Comparison of ENCODE assay signal across 21 cellular contexts in genomic region chr22:43820671-43821305, GRCh38. TPM values are rescaled to one million over a fixed set of nuclear protein-coding genes. Genes with fewer than 3 reads are reported as not detected.
DNase-seq lines count a peak whose midpoint lies in the region; ATAC-seq and TF ChIP-seq lines count a peak whose summit lies in the region.
"Had no signal": no experiment of that assay in that cellular context is flagged by ENCODE, and none has a peak within 500 bp of the region (broad histone marks: within the 10 kb centered on the region; RNA-seq: fewer than 3 reads in every experiment).

No MANE protein-coding gene starts in this region.

- H3K27ac ChIP-seq in CD8-positive, alpha-beta memory T cell (ENCODE audit: low read depth, low read length), result no peak overlapping the region
- H3K27ac ChIP-seq: adrenal gland, heart left ventricle, psoas muscle, spleen had no signal

- H3K4me3 Mint-ChIP-seq in CD8-positive, alpha-beta memory T cell, result no peak overlapping the region
- H3K4me3 Mint-ChIP-seq: immature natural killer cell; T-helper 2 cell treated with Interferon-gamma antibody and Interleukin-4, amounts not matched to agents 5 μg/mL and 100 μg/mL, for 36 hours had no signal

- no peak overlapping the region for H3K27ac Mint-ChIP-seq in CD8-positive, alpha-beta memory T cell
- H3K27ac Mint-ChIP-seq: activated T-helper 2 cell treated with anti-CD3 and anti-CD28 coated beads, Interferon-gamma antibody, Interleukin-2, Interleukin-4, amounts not matched to agents 10 μg/mL and 5 μg/mL and 100 μg/mL, durations not matched to agents 14 hours and 24 hours and 36 hours; immature natural killer cell; naive B cell; T-helper 2 cell treated with Interferon-gamma antibody and Interleukin-4, amounts not matched to agents 5 μg/mL and 100 μg/mL, for 36 hours had no signal

- no peaks in the 10 kb centered on the region for H3K9me3 ChIP-seq in CD8-positive, alpha-beta memory T cell (ENCODE audit: low read length)
- H3K9me3 ChIP-seq: adrenal gland, heart left ventricle, psoas muscle, spleen had no signal

- peaks cover 0 to 2% (median 0%) of the 10 kb centered on the region in 3 donors for H3K36me3 Mint-ChIP-seq in CD8-positive, alpha-beta memory T cell
- H3K36me3 Mint-ChIP-seq: immature natural killer cell, naive B cell had no signal

- POLR2A ChIA-PET in CD8-positive, alpha-beta memory T cell (lab: Charles Lee), result no interaction called here

- no peaks in the 10 kb centered on the region for H3K4me1 ChIP-seq in CD8-positive, alpha-beta memory T cell (ENCODE audit: insufficient read depth, low read length)
- H3K4me1 ChIP-seq: adrenal gland, heart left ventricle, psoas muscle, spleen had no signal

- H3K27me3 ChIP-seq in CD8-positive, alpha-beta memory T cell (ENCODE audit: insufficient read depth, low read length, poor library complexity, severe bottlenecking), result no peaks in the 10 kb centered on the region
- H3K27me3 ChIP-seq: adrenal gland had no signal

- H3K4me3 ChIP-seq in CD8-positive, alpha-beta memory T cell (ENCODE audit: low read length), result no peak overlapping the region
- H3K4me3 ChIP-seq: adrenal gland, heart left ventricle, psoas muscle, spleen had no signal

- CTCF ChIA-PET in CD8-positive, alpha-beta memory T cell (lab: Charles Lee), result no interaction called here

- H3K9me3 Mint-ChIP-seq in CD8-positive, alpha-beta memory T cell, result no peaks in the 10 kb centered on the region
- H3K9me3 Mint-ChIP-seq: activated T-helper 2 cell treated with anti-CD3 and anti-CD28 coated beads, Interferon-gamma antibody, Interleukin-2, Interleukin-4, amounts not matched to agents 10 μg/mL and 5 μg/mL and 100 μg/mL, durations not matched to agents 14 hours and 24 hours and 36 hours; immature natural killer cell; naive B cell; T-helper 2 cell treated with Interferon-gamma antibody and Interleukin-4, amounts not matched to agents 5 μg/mL and 100 μg/mL, for 36 hours had no signal

- no peak for ATAC-seq in HG02973 (IDR thresholded peaks at IDR 0.05; ENCODE audit: unreplicated experiment)
- no peak for ATAC-seq in GM18502 (IDR thresholded peaks at IDR 0.05; ENCODE audit: poor library complexity, unreplicated experiment)
- ATAC-seq: heart left ventricle, Panc1, psoas muscle had no signal

- peak; percentile 60 for DNase-seq in COLO668 (lab: John Stamatoyannopoulos, UW; ENCODE audit: unreplicated experiment)
- DNase-seq in GM13976 (ENCODE audit: low spot score), result peak; percentile 11
- DNase-seq in SW480 (ENCODE audit: low spot score), result peak; percentile 33
- DNase-seq in mesenteric fat pad (ENCODE audit: low spot score), result peak; percentile 76
- no peak for DNase-seq in DMS79 treated with DMSO at 0.1 percent for 48 hours (lab: John Stamatoyannopoulos, UW)
- no peak for DNase-seq in CD8-positive, alpha-beta memory T cell
- DNase-seq: immature natural killer cell, Karpas-422, mammary epithelial cell, naive B cell, NCI-H1092, psoas muscle, spleen had no signal

- no peaks in the 10 kb centered on the region for H3K36me3 ChIP-seq in CD8-positive, alpha-beta memory T cell (ENCODE audit: insufficient read depth, low read length)
- H3K36me3 ChIP-seq: adrenal gland, heart left ventricle, spleen had no signal

- peaks cover 10 to 42% of the 10 kb centered on the region in 2 donors for H3K27me3 Mint-ChIP-seq in CD8-positive, alpha-beta memory T cell

- no peaks in the 10 kb centered on the region for H3K4me1 Mint-ChIP-seq in CD8-positive, alpha-beta memory T cell
- H3K4me1 Mint-ChIP-seq: immature natural killer cell, naive B cell had no signal

- TF ChIP-seq CTCF in GM13976 (IDR thresholded peaks at IDR 0.05; ENCODE audit: borderline replicate concordance, control extremely low read depth, extremely low read depth, insufficient read depth, missing control alignments), result no peak

- in situ Hi-C loops in GM13976 (cut with MboI; ENCODE audit: low sequenced_read_pairs, unreplicated experiment), result no loop called here

RNA-seq across cellular contexts. Expression of gene EFCAB6, which starts 8.7 kb away (rescaled TPM):
- total RNA-seq in mesenteric fat pad, result 1.3 TPM
- total RNA-seq in CD8-positive, alpha-beta memory T cell, result under 1 TPM; 0.64 to 0.72 TPM
- polyA plus RNA-seq in CD8-positive, alpha-beta memory T cell, result 0.22 TPM
- total RNA-seq: HT1080 had no signal

RNA-seq across cellular contexts. Expression of gene SULT4A1, which starts 41.5 kb away (rescaled TPM):
- total RNA-seq in mesenteric fat pad, result 1.7 TPM
- total RNA-seq in CD8-positive, alpha-beta memory T cell, result not detected
- polyA plus RNA-seq in CD8-positive, alpha-beta memory T cell, result not detected
- total RNA-seq: activated T-helper 2 cell treated with anti-CD3 and anti-CD28 coated beads, Interferon-gamma antibody, Interleukin-2, Interleukin-4, amounts not matched to agents 10 μg/mL and 5 μg/mL and 100 μg/mL, durations not matched to agents 14 hours and 24 hours and 36 hours; psoas muscle had no signal
- polyA plus RNA-seq: immature natural killer cell had no signal

Comparison
In these comparisons a context has a peak if more than half of its experiments do, and no peak if none do; other contexts are left out.
1. DNase-seq: peak in COLO668 (single experiment), GM13976 (single experiment), SW480 (single experiment) and mesenteric fat pad (single experiment); none in DMS79 treated with DMSO at 0.1 percent for 48 hours (single experiment) and CD8-positive, alpha-beta memory T cell (0 of 5).